In the genomic region with DNA sequence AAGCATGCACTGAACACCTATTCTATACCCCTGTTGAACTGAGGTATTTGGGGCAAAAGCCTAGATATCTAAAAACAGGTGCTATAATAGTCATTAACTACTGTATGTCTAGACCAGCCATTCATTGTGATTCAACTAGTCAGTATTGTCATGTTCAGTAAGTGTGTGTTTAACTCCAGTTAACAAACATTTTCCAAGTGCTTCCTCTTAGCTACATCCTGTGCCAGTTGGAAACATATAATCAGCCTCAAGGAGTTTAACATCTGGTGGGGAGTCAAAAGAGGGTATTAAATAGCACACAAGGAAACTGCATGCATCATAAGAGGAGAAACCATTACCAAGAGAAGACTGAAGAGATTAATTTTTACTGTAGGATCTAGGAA, we compare ENCODE assay signal across 19 cellular contexts. TPM values are rescaled to one million over a fixed set of nuclear protein-coding genes. Genes with fewer than 3 reads are reported as not detected.
A peak's percentile ranks its signal among the peaks of the same experiment; 100 is the strongest.
DNase-seq lines count a peak whose midpoint lies in the region; ATAC-seq and FAIRE-seq lines count a peak whose summit lies in the region.
"Had no signal": no experiment of that assay in that cellular context is flagged by ENCODE, and none has a peak within 500 bp of the region (broad histone marks: within the 10 kb centered on the region; RNA-seq: fewer than 3 reads in every experiment).

No MANE protein-coding gene starts in this region.

- DNase-seq in DMS53 treated with DMSO at 0.1 percent for 48 hours (lab: John Stamatoyannopoulos, UW; ENCODE audit: unreplicated experiment), result peak; percentile 99
- DNase-seq in NCI-H2029 (lab: John Stamatoyannopoulos, UW), result peak; percentile 95
- peak; percentile 47 for DNase-seq in NCI-H774 (lab: John Stamatoyannopoulos, UW)
- no peak for DNase-seq in left ventricle myocardium superior
- DNase-seq in HTR-8/SVneo (ENCODE audit: insufficient read length, low spot score), result no peak
- no peak for DNase-seq in posterior vena cava (ENCODE audit: low spot score)
- DNase-seq: activated CD8-positive, alpha-beta T cell treated with anti-CD3 and anti-CD28 coated beads, Interleukin-2, amount 10 ng/mL, durations not matched to agents 7 days and 5 days; Caco-2; colonic mucosa; left lung; MV-4-11; naive B cell; NCI-H526; RPMI8226; stimulated activated naive CD8-positive, alpha-beta T cell treated with anti-CD3 and anti-CD28 coated beads, Interleukin-15, Interleukin-2, amounts not matched to agents 100 U/mL and 50 U/mL, for 24 hours had no signal

- intact Hi-C loops in left ventricle myocardium superior (cut with micrococcal nuclease) (no loop called here), posterior vena cava (cut with DNase I) (no loop called here)

- no peak for FAIRE-seq in HTR-8/SVneo (lab: Jason Lieb, UNC)
- FAIRE-seq: GM12878 had no signal

- peak; percentile 62 for ATAC-seq in left ventricle myocardium superior
- no peak for ATAC-seq in GM21515 (IDR thresholded peaks at IDR 0.05; ENCODE audit: unreplicated experiment)
- no peak for ATAC-seq in HG03108 (IDR thresholded peaks at IDR 0.05; ENCODE audit: unreplicated experiment)
- ATAC-seq: activated CD4-positive, CD25-positive, alpha-beta regulatory T cell treated with anti-CD3 and anti-CD28 coated beads, Interleukin-2, amount 50 U/mL, for 24 hours; activated CD8-positive, alpha-beta T cell treated with anti-CD3 and anti-CD28 coated beads, Interleukin-2, amount 10 ng/mL, durations not matched to agents 7 days and 5 days; left lung; stimulated activated naive CD8-positive, alpha-beta T cell treated with anti-CD3 and anti-CD28 coated beads, Interleukin-15, Interleukin-2, amounts not matched to agents 100 U/mL and 50 U/mL, for 24 hours had no signal

RNA-seq across cellular contexts. Expression of a gene that starts 20.4 kb away (rescaled TPM):
- total RNA-seq in left ventricle myocardium superior (37.1 TPM), posterior vena cava (10 to 100 TPM; 54.7 to 63.8 TPM)
- total RNA-seq: activated CD8-positive, alpha-beta T cell treated with anti-CD3 and anti-CD28 coated beads, Interleukin-2, amount 10 ng/mL, durations not matched to agents 7 days and 5 days; Caco-2 had no signal

Comparison
In these comparisons a context has a peak if more than half of its experiments do, and no peak if none do; other contexts are left out.
1. DNase-seq: peak in DMS53 treated with DMSO at 0.1 percent for 48 hours (single experiment), NCI-H2029 (single experiment) and NCI-H774 (single experiment); none in left ventricle myocardium superior (single experiment), HTR-8/SVneo (single experiment) and posterior vena cava (single experiment).